30 cellular contexts compared by ENCODE assay signal in genomic region chr11:100746448-100746847, GRCh38. TPM values are rescaled to one million over a fixed set of nuclear protein-coding genes. Genes with fewer than 3 reads are reported as not detected.
"Had no signal": no experiment of that assay in that cellular context is flagged by ENCODE, and none has a peak within 500 bp of the region (broad histone marks: within the 10 kb centered on the region; RNA-seq: fewer than 3 reads in every experiment).

No MANE protein-coding gene starts in this region.

- FAIRE-seq: RCC 7860 had no signal

- H3K4me3 Mint-ChIP-seq: T-cell had no signal

- H3K4me2 ChIP-seq: PC-9 had no signal

- H3K27ac Mint-ChIP-seq: T-cell had no signal

- H3K4me3 ChIP-seq: PC-9, SJCRH30, SK-N-MC had no signal

- DNase-seq: MM.1S; MV-4-11; NCI-H1092; NCI-H1105; NCI-H1417 treated with DMSO at 0.1 percent for 48 hours; NCI-H1436 treated with DMSO at 0.1 percent for 48 hours; NCI-H1694 treated with DMSO at 0.1 percent for 48 hours; NCI-H187 treated with DMSO at 0.1 percent for 48 hours; NCI-H2029; NCI-H2081; NCI-H2171 treated with DMSO at 0.1 percent for 48 hours; NCI-H2227 treated with DMSO at 0.1 percent for 48 hours; NCI-H345; NCI-H446; NCI-H510A treated with DMSO at 0.1 percent for 48 hours; NCI-H526 treated with DMSO at 0.1 percent for 48 hours; NCI-H774; NK-92 treated with Interleukin-12 subunit alpha and Interleukin-12 subunit beta, amount 100 ng/mL, for 24 hours; PC-9; SHP77; SIG-M5; SJCRH30; T-cell had no signal

- H3K9me3 ChIP-seq: SJCRH30 had no signal

- H3K27me3 Mint-ChIP-seq: T-cell had no signal

- H3K36me3 ChIP-seq: SJCRH30 had no signal

- H3K27ac ChIP-seq: PC-9, RWPE1, SJCRH30, SK-N-MC had no signal

- ATAC-seq: Panc1, Right ventricle myocardium inferior, SK-N-SH treated with all-trans-retinoic acid at 6 μM for 48 hours, T-cell had no signal

- H3K27me3 ChIP-seq: SJCRH30 had no signal

- H2AFZ ChIP-seq: PC-9 had no signal

- H3K4me1 Mint-ChIP-seq: T-cell had no signal

- H3K4me1 ChIP-seq: SJCRH30 had no signal

RNA-seq across cellular contexts. Expression of gene ARHGAP42, which starts 59.4 kb away (rescaled TPM):
- total RNA-seq: OCI-LY7 had no signal
